ENCODE assay signal across 2 cellular contexts in the genomic region with DNA sequence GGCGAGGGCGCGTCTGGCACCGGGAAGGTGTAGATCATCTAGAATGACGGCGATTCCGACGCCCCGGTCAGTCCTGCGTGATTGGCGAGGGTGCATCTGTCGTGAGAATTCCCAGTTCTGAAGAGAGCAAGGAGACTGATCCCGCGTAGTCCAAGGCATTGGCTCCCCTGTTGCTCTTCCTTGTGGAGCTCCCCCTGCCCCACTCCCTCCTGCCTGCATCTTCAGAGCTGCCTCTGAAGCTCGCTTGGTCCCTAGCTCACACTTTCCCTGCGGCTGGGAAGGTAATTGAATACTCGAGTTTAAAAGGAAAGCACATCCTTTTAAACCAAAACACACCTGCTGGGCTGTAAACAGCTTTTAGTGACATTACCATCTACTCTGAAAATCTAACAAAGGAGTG.
TF ChIP-seq lines count a peak whose summit lies in the region.

No MANE protein-coding gene starts in this region.

TF ChIP-seq in IMR-90, 13 proteins besides CTCF, POLR2A, EP300 and RAD21:
- no peak for TF ChIP-seq NFE2L2 (IDR thresholded peaks at IDR 0.05; ENCODE audit: low read depth, low read length)
- no peak for TF ChIP-seq MAZ (IDR thresholded peaks at IDR 0.05; ENCODE audit: borderline replicate concordance, low read depth, low read length)
- TF ChIP-seq SMC3 (IDR thresholded peaks at IDR 0.05; ENCODE audit: low read depth, low read length): no peak
- TF ChIP-seq CHD1 (IDR thresholded peaks at IDR 0.05; ENCODE audit: low read depth, low read length): no peak
- no peak for TF ChIP-seq MXI1 (IDR thresholded peaks at IDR 0.05; ENCODE audit: borderline replicate concordance, low read depth, low read length)
- TF ChIP-seq RCOR1 (IDR thresholded peaks at IDR 0.05; ENCODE audit: insufficient replicate concordance, low read length): no peak
- no peak for TF ChIP-seq CEBPB (IDR thresholded peaks at IDR 0.05; ENCODE audit: low read depth, low read length)
- no peak for TF ChIP-seq MAFK (IDR thresholded peaks at IDR 0.05; ENCODE audit: low read depth, low read length)
- TF ChIP-seq, protein P1, sequence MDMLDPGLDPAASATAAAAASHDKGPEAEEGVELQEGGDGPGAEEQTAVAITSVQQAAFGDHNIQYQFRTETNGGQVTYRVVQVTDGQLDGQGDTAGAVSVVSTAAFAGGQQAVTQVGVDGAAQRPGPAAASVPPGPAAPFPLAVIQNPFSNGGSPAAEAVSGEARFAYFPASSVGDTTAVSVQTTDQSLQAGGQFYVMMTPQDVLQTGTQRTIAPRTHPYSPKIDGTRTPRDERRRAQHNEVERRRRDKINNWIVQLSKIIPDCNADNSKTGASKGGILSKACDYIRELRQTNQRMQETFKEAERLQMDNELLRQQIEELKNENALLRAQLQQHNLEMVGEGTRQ (IDR thresholded peaks at IDR 0.05; ENCODE audit: low read depth, low read length): no peak
- no peak for TF ChIP-seq RFX5 (IDR thresholded peaks at IDR 0.05; ENCODE audit: low read depth, low read length)
- TF ChIP-seq, protein P2, sequence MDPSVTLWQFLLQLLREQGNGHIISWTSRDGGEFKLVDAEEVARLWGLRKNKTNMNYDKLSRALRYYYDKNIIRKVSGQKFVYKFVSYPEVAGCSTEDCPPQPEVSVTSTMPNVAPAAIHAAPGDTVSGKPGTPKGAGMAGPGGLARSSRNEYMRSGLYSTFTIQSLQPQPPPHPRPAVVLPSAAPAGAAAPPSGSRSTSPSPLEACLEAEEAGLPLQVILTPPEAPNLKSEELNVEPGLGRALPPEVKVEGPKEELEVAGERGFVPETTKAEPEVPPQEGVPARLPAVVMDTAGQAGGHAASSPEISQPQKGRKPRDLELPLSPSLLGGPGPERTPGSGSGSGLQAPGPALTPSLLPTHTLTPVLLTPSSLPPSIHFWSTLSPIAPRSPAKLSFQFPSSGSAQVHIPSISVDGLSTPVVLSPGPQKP (IDR thresholded peaks at IDR 0.05; ENCODE audit: borderline replicate concordance, low read depth, low read length): no peak
- TF ChIP-seq BHLHE40 (IDR thresholded peaks at IDR 0.05; ENCODE audit: low read depth, low read length): no peak
- TF ChIP-seq FOS (IDR thresholded peaks at IDR 0.05; ENCODE audit: low read depth, low read length): no peak

TF ChIP-seq in H1, 55 proteins besides CTCF, POLR2A, EP300 and RAD21:
- TF ChIP-seq TAF1 (IDR thresholded peaks at IDR 0.05; ENCODE audit: low read depth, low read length) (no peak), CHD2 (IDR thresholded peaks at IDR 0.05; ENCODE audit: low read length) (no peak)
